In the genomic region with DNA sequence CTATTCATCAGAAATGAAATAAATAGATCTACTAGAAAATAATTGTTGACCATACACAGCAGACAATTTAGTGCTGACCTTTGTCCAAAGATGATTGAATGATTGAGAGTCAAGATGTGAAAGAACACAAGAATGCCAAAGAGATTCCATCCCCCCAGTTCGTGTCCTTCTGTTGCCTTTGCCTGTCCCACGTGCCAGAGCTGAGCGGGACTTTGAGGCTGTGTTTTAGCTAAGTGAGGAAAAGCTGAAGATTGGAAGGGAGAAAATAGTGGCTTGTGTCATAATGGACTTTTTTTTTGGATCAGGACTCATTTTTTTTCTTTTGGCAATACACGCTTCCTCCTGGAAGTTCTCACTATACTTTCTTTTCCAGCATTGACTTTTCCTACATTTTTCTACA, we compare ENCODE assay signal across 9 cellular contexts.
"Had no signal": no experiment of that assay in that cellular context is flagged by ENCODE, and none has a peak within 500 bp of the region (broad histone marks: within the 10 kb centered on the region; RNA-seq: fewer than 3 reads in every experiment).

No MANE protein-coding gene starts in this region.

- H3K4me2 ChIP-seq: GM23338 had no signal

- H3K4me3 ChIP-seq: GM23338, HAP-1, K562 had no signal

- DNase-seq: H7, HFFc6, IMR-90, KG1 had no signal

- H3K36me3 ChIP-seq: HAP-1 had no signal

- H3K4me1 ChIP-seq: HAP-1 had no signal

- H3K9me3 ChIP-seq: HAP-1 had no signal

- ATAC-seq: GM23338, HCT116, K562 had no signal

- FAIRE-seq: HTR-8/SVneo, K562 had no signal
